1 cellular context compared by ENCODE assay signal in the genomic region with DNA sequence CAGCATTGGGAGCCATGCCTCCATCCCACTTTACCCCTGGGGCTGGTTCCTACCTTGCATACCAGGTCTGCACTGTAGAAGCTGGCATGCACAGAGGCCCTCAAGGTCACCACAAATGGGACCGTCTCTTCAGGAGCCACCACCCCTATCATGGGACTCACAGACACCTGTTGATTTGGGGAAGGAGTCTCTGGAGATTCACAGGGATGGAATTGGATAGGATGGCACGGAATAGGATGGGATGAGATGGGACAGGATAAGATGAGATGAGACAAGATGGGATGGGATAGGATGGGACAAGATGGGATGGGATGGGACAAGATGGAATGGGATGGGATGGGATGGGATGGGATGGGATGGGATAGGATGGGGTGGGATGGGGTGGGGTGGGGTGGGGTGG.
TF ChIP-seq lines count a peak whose summit lies in the region.

No MANE protein-coding gene starts in this region.

TF ChIP-seq in WTC11, 78 proteins besides CTCF, POLR2A, EP300 and RAD21 (continued from another document):
- no peak for TF ChIP-seq AR (CRISPR knock-in tag; IDR thresholded peaks at IDR 0.05)
